In the genomic region with DNA sequence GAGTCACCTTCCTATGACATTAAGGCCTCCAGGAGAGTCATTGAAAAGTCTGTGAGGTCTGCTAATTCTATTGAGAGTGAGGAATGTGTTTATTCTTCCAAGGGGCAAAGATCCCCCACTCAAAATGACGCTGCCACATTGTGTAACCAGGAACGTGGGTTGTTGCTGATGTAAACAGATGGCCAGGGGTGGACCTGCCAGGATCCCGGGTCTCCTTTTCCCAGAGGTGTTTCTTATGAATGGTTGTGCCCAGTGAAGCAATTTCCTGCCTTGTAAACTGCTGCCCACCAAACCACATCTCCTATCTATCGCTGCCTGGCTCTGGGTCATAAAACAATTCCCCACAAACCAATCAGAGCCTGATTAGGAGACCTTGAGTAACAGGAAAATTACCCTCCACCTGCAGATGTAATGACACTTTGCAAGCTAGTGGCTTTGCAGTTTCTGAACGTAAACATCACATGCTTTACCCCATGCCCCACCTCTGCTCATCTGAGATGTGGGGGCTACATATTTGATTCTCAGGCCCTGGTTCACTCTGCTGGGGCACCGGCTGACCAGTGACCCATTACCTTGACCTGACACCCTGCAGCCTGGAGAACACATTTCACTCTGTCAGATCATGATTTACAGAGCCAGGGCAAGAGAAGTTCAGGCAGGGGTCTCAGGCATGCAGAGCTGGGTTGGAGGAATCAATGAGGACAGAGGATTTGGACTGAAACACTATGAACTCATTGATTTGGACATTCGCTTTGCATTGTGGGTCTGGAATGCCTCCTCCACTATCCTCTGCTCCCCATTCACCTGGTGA, we compare ENCODE assay signal across 21 cellular contexts.
DNase-seq lines count a peak whose midpoint lies in the region; ATAC-seq and TF ChIP-seq lines count a peak whose summit lies in the region.
"Had no signal": no experiment of that assay in that cellular context is flagged by ENCODE, and none has a peak within 500 bp of the region (broad histone marks: within the 10 kb centered on the region; RNA-seq: fewer than 3 reads in every experiment).

No MANE protein-coding gene starts in this region.

- no peak for ATAC-seq in stimulated activated naive B cell treated with anti-CD40 and anti-IgM and Interleukin-4, amounts not matched to agents 10 μg/mL and 1 μg/mL and 100 μg/mL, for 72 hours (replicated peaks)
- no peak for ATAC-seq in HG03159 (IDR thresholded peaks at IDR 0.05; ENCODE audit: unreplicated experiment)
- ATAC-seq: heart right ventricle; stimulated activated naive CD8-positive, alpha-beta T cell treated with anti-CD3 and anti-CD28 coated beads, Interleukin-15, amount 100 ng/mL, for 72 hours had no signal

- DNase-seq in NCI-H2107 treated with DMSO at 0.1 percent for 48 hours (lab: John Stamatoyannopoulos, UW; ENCODE audit: unreplicated experiment), result peak; percentile 36
- no peak for DNase-seq in NCI-H2107 (lab: John Stamatoyannopoulos, UW)
- DNase-seq in NOMO-1 treated with DMSO at 0.1 percent for 48 hours (lab: John Stamatoyannopoulos, UW; ENCODE audit: unreplicated experiment), result peak; percentile 65
- DNase-seq in foreskin fibroblast, result peak; percentile 10 to 14
- no peak for DNase-seq in stimulated activated naive B cell treated with anti-CD40 and anti-IgM and Interleukin-4, amounts not matched to agents 10 μg/mL and 1 μg/mL and 100 μg/mL, for 72 hours
- no peak for DNase-seq in NCI-H345 treated with DMSO at 0.1 percent for 48 hours (lab: John Stamatoyannopoulos, UW; ENCODE audit: unreplicated experiment)
- no peak for DNase-seq in iPS-NIHi11 (ENCODE audit: low spot score)
- DNase-seq: 8988T; activated CD4-positive, alpha-beta T cell treated with anti-CD3 and anti-CD28 coated beads for 48 hours; activated T-cell treated with anti-CD3 and anti-CD28 coated beads, Interleukin-2, amount 50 U/mL, for 1 hour; Calu3; heart right ventricle; lower lobe of right lung; MM.1S; NCI-H345; RPMI8226; stimulated activated naive CD8-positive, alpha-beta T cell treated with anti-CD3 and anti-CD28 coated beads, Interleukin-15, amount 100 ng/mL, for 72 hours had no signal

- peak overlapping the region; percentile 14 for H3K27ac Mint-ChIP-seq in stimulated activated naive B cell treated with anti-CD40 and anti-IgM and Interleukin-4, amounts not matched to agents 10 μg/mL and 1 μg/mL and 100 μg/mL, for 72 hours
- H3K27ac Mint-ChIP-seq: T-helper 1 cell treated with Interleukin-12 subunit alpha and Interleukin-12 subunit beta and Interleukin-4 antibody, amounts not matched to agents 30 μg/mL and 1 μg/mL, for 36 hours had no signal

- H3K4me1 Mint-ChIP-seq in stimulated activated naive B cell treated with anti-CD40 and anti-IgM and Interleukin-4, amounts not matched to agents 10 μg/mL and 1 μg/mL and 100 μg/mL, for 72 hours, result peaks cover 2 to 8% of the 10 kb centered on the region in 2 donors
- H3K4me1 Mint-ChIP-seq: central memory CD8-positive, alpha-beta T cell had no signal

- no peak overlapping the region for H3K4me3 ChIP-seq in foreskin fibroblast (ENCODE audit: low read depth in 1 of 2, low read length in 2 of 2)
- H3K4me3 ChIP-seq: heart right ventricle, lower lobe of right lung, skin epidermis had no signal

- H3K9me3 Mint-ChIP-seq in stimulated activated naive B cell treated with anti-CD40 and anti-IgM and Interleukin-4, amounts not matched to agents 10 μg/mL and 1 μg/mL and 100 μg/mL, for 72 hours, result peaks cover 2 to 3% of the 10 kb centered on the region in 2 donors
- H3K9me3 Mint-ChIP-seq: stimulated activated naive CD8-positive, alpha-beta T cell treated with anti-CD3 and anti-CD28 coated beads, Interleukin-15, amount 100 ng/mL, for 72 hours had no signal

- H3K27me3 Mint-ChIP-seq in stimulated activated naive B cell treated with anti-CD40 and anti-IgM and Interleukin-4, amounts not matched to agents 10 μg/mL and 1 μg/mL and 100 μg/mL, for 72 hours, result peaks cover 26 to 32% of the 10 kb centered on the region in 2 donors

- peaks cover 2 to 4% of the 10 kb centered on the region in 2 donors for H3K36me3 Mint-ChIP-seq in stimulated activated naive B cell treated with anti-CD40 and anti-IgM and Interleukin-4, amounts not matched to agents 10 μg/mL and 1 μg/mL and 100 μg/mL, for 72 hours

- H3K4me3 Mint-ChIP-seq in stimulated activated naive B cell treated with anti-CD40 and anti-IgM and Interleukin-4, amounts not matched to agents 10 μg/mL and 1 μg/mL and 100 μg/mL, for 72 hours, result no peak overlapping the region
- H3K4me3 Mint-ChIP-seq: central memory CD8-positive, alpha-beta T cell; stimulated activated naive CD8-positive, alpha-beta T cell treated with anti-CD3 and anti-CD28 coated beads, Interleukin-15, amount 100 ng/mL, for 72 hours; T-helper 1 cell treated with Interleukin-12 subunit alpha and Interleukin-12 subunit beta and Interleukin-4 antibody, amounts not matched to agents 30 μg/mL and 1 μg/mL, for 36 hours had no signal

- TF ChIP-seq CTCF in foreskin fibroblast (IDR thresholded peaks at IDR 0.05; ENCODE audit: low read depth, low read length), result no peak

Comparison
In these comparisons a context has a peak if more than half of its experiments do, and no peak if none do; other contexts are left out.
1. DNase-seq: peak in NCI-H2107 treated with DMSO at 0.1 percent for 48 hours (single experiment), NOMO-1 treated with DMSO at 0.1 percent for 48 hours (single experiment) and foreskin fibroblast (2 of 2); none in NCI-H2107 (single experiment), stimulated activated naive B cell treated with anti-CD40 and anti-IgM and Interleukin-4, amounts not matched to agents 10 μg/mL and 1 μg/mL and 100 μg/mL, for 72 hours (single experiment), NCI-H345 treated with DMSO at 0.1 percent for 48 hours (single experiment) and iPS-NIHi11 (single experiment).